In genomic region chr2:15980605-15981098, GRCh38 we compare ENCODE assay signal across 22 cellular contexts. TPM values are rescaled to one million over a fixed set of nuclear protein-coding genes. Genes with fewer than 3 reads are reported as not detected.
"Had no signal": no experiment of that assay in that cellular context is flagged by ENCODE, and none has a peak within 500 bp of the region (broad histone marks: within the 10 kb centered on the region; RNA-seq: fewer than 3 reads in every experiment).

No MANE protein-coding gene starts in this region.

- H3K4me1 ChIP-seq: ascending aorta, heart left ventricle, left lung, psoas muscle had no signal

- H3K36me3 Mint-ChIP-seq: activated naive CD4-positive, alpha-beta T cell treated with anti-CD3 and anti-CD28 coated beads, Interleukin-2, amount 50 U/mL, for 24 hours had no signal

- ATAC-seq: esophagus mucosa, gastrocnemius medialis, heart left ventricle, left lung, psoas muscle, right cardiac atrium had no signal

- H3K27me3 ChIP-seq: ascending aorta, gastrocnemius medialis, heart left ventricle, ovary, tibial nerve had no signal

- H3K27ac ChIP-seq: ascending aorta, coronary artery, gastrocnemius medialis, heart left ventricle, left lung, ovary, psoas muscle, skin epidermis, tibial nerve had no signal

- H3K9me3 ChIP-seq: ascending aorta, gastrocnemius medialis, heart left ventricle, left lung, ovary, psoas muscle, tibial nerve had no signal

- H3K4me3 ChIP-seq: ascending aorta, coronary artery, gastrocnemius medialis, heart left ventricle, left lung, ovary, psoas muscle, skin epidermis, tibial nerve had no signal

- DNase-seq: activated CD4-positive, CD25-positive, alpha-beta regulatory T cell treated with anti-CD3 and anti-CD28 coated beads, Interleukin-2, amount 50 U/mL, for 72 hours; activated CD8-positive, alpha-beta memory T cell treated with anti-CD3 and anti-CD28 coated beads for 24 hours; activated CD8-positive, alpha-beta memory T cell treated with anti-CD3 and anti-CD28 coated beads, Interleukin-2, amount 50 U/mL, for 48 hours; activated gamma-delta T cell; activated T-cell treated with anti-CD3 and anti-CD28 coated beads, Interleukin-2, amount 50 U/mL, for 48 hours; effector CD4-positive, alpha-beta T cell; gastrocnemius medialis; heart left ventricle; left lung; mammary epithelial cell; ovary; psoas muscle; right cardiac atrium; T1000 had no signal

- H3K27ac Mint-ChIP-seq: activated naive CD4-positive, alpha-beta T cell treated with anti-CD3 and anti-CD28 coated beads, Interleukin-2, amount 50 U/mL, for 24 hours; stimulated activated naive CD8-positive, alpha-beta T cell treated with anti-CD3 and anti-CD28 coated beads, Interleukin-15, Interleukin-2, amounts not matched to agents 100 ng/mL and 50 ng/mL, for 24 hours had no signal

- H3K36me3 ChIP-seq: ascending aorta, gastrocnemius medialis, heart left ventricle, left lung, ovary, tibial nerve had no signal

- H3K27me3 Mint-ChIP-seq: activated naive CD4-positive, alpha-beta T cell treated with anti-CD3 and anti-CD28 coated beads, Interleukin-2, amount 50 U/mL, for 24 hours; stimulated activated naive CD8-positive, alpha-beta T cell treated with anti-CD3 and anti-CD28 coated beads, Interleukin-15, Interleukin-2, amounts not matched to agents 100 ng/mL and 50 ng/mL, for 24 hours had no signal

- H3K4me3 Mint-ChIP-seq: activated naive CD4-positive, alpha-beta T cell treated with anti-CD3 and anti-CD28 coated beads, Interleukin-2, amount 50 U/mL, for 24 hours; stimulated activated naive CD8-positive, alpha-beta T cell treated with anti-CD3 and anti-CD28 coated beads, Interleukin-15, Interleukin-2, amounts not matched to agents 100 ng/mL and 50 ng/mL, for 24 hours had no signal

- H3K9me3 Mint-ChIP-seq: activated naive CD4-positive, alpha-beta T cell treated with anti-CD3 and anti-CD28 coated beads, Interleukin-2, amount 50 U/mL, for 24 hours; stimulated activated naive CD8-positive, alpha-beta T cell treated with anti-CD3 and anti-CD28 coated beads, Interleukin-15, Interleukin-2, amounts not matched to agents 100 ng/mL and 50 ng/mL, for 24 hours had no signal

RNA-seq across cellular contexts. Expression of gene MYCN, which starts 40.3 kb away (rescaled TPM):
- total RNA-seq: ascending aorta; T-helper 1 cell treated with Interleukin-12 subunit alpha and Interleukin-12 subunit beta and Interleukin-4 antibody, amounts not matched to agents 30 ng/mL and 1 ng/mL, for 36 hours had no signal
